8 cellular contexts compared by ENCODE assay signal in genomic region chr6:114342826-114343781, GRCh38. TPM values are rescaled to one million over a fixed set of nuclear protein-coding genes. Genes with fewer than 3 reads are reported as not detected.
DNase-seq lines count a peak whose midpoint lies in the region; ATAC-seq, FAIRE-seq and TF ChIP-seq lines count a peak whose summit lies in the region.

Gene HS3ST5 (minus strand): TSS chr6:114343023. CDS start chr6:114062845, 280,178 bp downstream.

- TF ChIP-seq CTCF in breast epithelium (IDR thresholded peaks at IDR 0.05) = no peak
- no peak for TF ChIP-seq CTCF in OCI-LY7 (conservative IDR thresholded peaks at IDR 0.05; ENCODE audit: low read length)

- H3K4me2 ChIP-seq in OCI-LY7 (ENCODE audit: low read length) = no peak within 1 kb of the TSS

- intact Hi-C loops in breast epithelium (cut with DNase I; ENCODE audit: low total_unique reads) = no loop called here
- intact Hi-C loops in OCI-LY7 (cut with micrococcal nuclease; ENCODE audit: unreplicated experiment) = no loop called here

- H3K4me3 ChIP-seq in breast epithelium (peak within 1 kb of the TSS; percentile 42 to 73 (median 55)), small intestine (ENCODE audit: low read depth in 1 of 2, low read length in 2 of 2) (peak within 1 kb of the TSS; percentile 15 to 51), OCI-LY7 (ENCODE audit: low read depth, low read length, poor library complexity, severe bottlenecking) (no peak within 1 kb of the TSS)

- H3K9me3 ChIP-seq in breast epithelium = no peaks in the 10 kb centered on the region
- no peaks in the 10 kb centered on the region for H3K9me3 ChIP-seq in small intestine (ENCODE audit: control insufficient read depth, low read depth)
- no peaks in the 10 kb centered on the region for H3K9me3 ChIP-seq in OCI-LY7 (ENCODE audit: low read length)

- H3K27ac ChIP-seq in breast epithelium (no peak within 1 kb of the TSS), small intestine (ENCODE audit: low read depth in 1 of 2, low read length in 1 of 2) (no peak within 1 kb of the TSS), OCI-LY7 (ENCODE audit: low read depth, low read length, poor library complexity, severe bottlenecking) (no peak within 1 kb of the TSS)

- no peak for TF ChIP-seq POLR2A in breast epithelium (IDR thresholded peaks at IDR 0.05)

- POLR2A ChIA-PET in OCI-LY7 (lab: Charles Lee) = no interaction called here

- ATAC-seq in GM19351 (IDR thresholded peaks at IDR 0.05; ENCODE audit: unreplicated experiment) = peak; percentile 54

- BruUV-seq in OCI-LY7 (replicated peaks; lab: Mats Ljungman, UMichigan) = no TSS peak

- H3K9me2 ChIP-seq in OCI-LY7 (ENCODE audit: insufficient read depth, low read length) = no peaks in the 10 kb centered on the region

- H3K27me3 ChIP-seq in breast epithelium (peaks cover 5 to 39% of the 10 kb centered on the region in 2 donors), small intestine (ENCODE audit: control insufficient read depth in 2 of 2, insufficient read depth in 2 of 2, low read length in 2 of 2) (peaks cover 5 to 16% of the 10 kb centered on the region in 2 donors)

- 1% methylated on average over 63 to 73 of the region's 73 CpGs for WGBS in small intestine, 3 donors

- no peaks in the 10 kb centered on the region for H3K79me2 ChIP-seq in OCI-LY7 (ENCODE audit: insufficient read depth, low read depth, low read length)

- no peak for FAIRE-seq in small intestine (lab: Jason Lieb, UNC)

- DNase-seq in AG20443 (ENCODE audit: low spot score) (peak; percentile 55), NCI-H69 (lab: John Stamatoyannopoulos, UW) (peak; percentile 71), breast epithelium (ENCODE audit: low spot score in 2 of 2) (no peak), iris pigment epithelial cell (ENCODE audit: low read depth) (peak; percentile 1), small intestine (no peak), NOMO-1 treated with dmso at 0.1 percent for 144 hours (lab: John Stamatoyannopoulos, UW; ENCODE audit: unreplicated experiment) (no peak), OCI-LY7 (ENCODE audit: low spot score) (no peak)

- H4K20me1 ChIP-seq in OCI-LY7 (ENCODE audit: insufficient read depth, low read length) = no peaks in the 10 kb centered on the region

- CTCF ChIA-PET in OCI-LY7 (lab: Charles Lee; ENCODE audit: unreplicated experiment) = no interaction called here

- H3K4me1 ChIP-seq in breast epithelium = no peaks in the 10 kb centered on the region
- H3K4me1 ChIP-seq in small intestine (ENCODE audit: control insufficient read depth in 2 of 2, insufficient read depth in 1 of 2, low read depth in 1 of 2, low read length in 1 of 2) = no peaks in the 10 kb centered on the region
- no peaks in the 10 kb centered on the region for H3K4me1 ChIP-seq in OCI-LY7 (ENCODE audit: insufficient read depth, low read length, poor library complexity, severe bottlenecking)

- H2AFZ ChIP-seq in OCI-LY7 (ENCODE audit: low read length) = no peak within 1 kb of the TSS

- no peaks in the 10 kb centered on the region for H3K36me3 ChIP-seq in breast epithelium
- H3K36me3 ChIP-seq in small intestine (ENCODE audit: control insufficient read depth in 2 of 2, insufficient read depth in 2 of 2, low read length in 2 of 2) = no peaks in the 10 kb centered on the region
- no peaks in the 10 kb centered on the region for H3K36me3 ChIP-seq in OCI-LY7 (ENCODE audit: insufficient read depth, low read length)

RNA-seq across cellular contexts. Expression of gene HS3ST5, which starts in this region (rescaled TPM):
- total RNA-seq in breast epithelium = not detected
- under 1 TPM in 1 of 3 donors, not detected in 2; 0.92 TPM for polyA plus RNA-seq in small intestine
- not detected in 2 replicates for total RNA-seq in OCI-LY7 (2014; rRNA removed; shearing (Covaris generic))
- not detected in 2 replicates for total RNA-seq in OCI-LY7 (2022)

Comparison
In these comparisons a context has a peak if more than half of its experiments do, and no peak if none do; other contexts are left out.
1. DNase-seq: peak in AG20443 (single experiment), NCI-H69 (single experiment) and iris pigment epithelial cell (single experiment); none in breast epithelium (0 of 2), small intestine (single experiment), NOMO-1 treated with dmso at 0.1 percent for 144 hours (single experiment) and OCI-LY7 (single experiment).